Comparison of ENCODE assay signal across 8 cellular contexts in the genomic region with DNA sequence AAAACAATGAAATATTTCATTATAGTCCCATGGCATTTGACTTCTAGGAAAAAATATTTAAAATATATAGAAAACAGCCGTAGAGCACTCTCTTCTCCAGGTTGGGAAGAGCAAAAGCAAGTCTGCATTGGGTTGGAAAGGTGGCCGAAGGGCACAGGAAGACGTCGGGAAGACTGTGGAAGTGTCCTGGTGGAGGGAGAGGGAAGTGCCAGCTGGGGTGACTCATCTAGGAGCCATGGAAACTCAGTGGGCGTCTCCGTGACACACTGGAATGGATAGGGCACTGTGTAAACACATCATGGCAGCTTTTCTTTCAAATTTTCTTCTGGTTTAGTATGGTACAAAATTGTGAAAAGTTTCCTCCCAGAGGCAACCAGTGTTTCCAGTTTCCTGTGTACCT. TPM values are rescaled to one million over a fixed set of nuclear protein-coding genes. Genes with fewer than 3 reads are reported as not detected.
A peak's percentile ranks its signal among the peaks of the same experiment; 100 is the strongest.
DNase-seq lines count a peak whose midpoint lies in the region; TF ChIP-seq lines count a peak whose summit lies in the region.

No MANE protein-coding gene starts in this region.

- H3K4me1 ChIP-seq in thyroid gland = peaks cover 19 to 21% of the 10 kb centered on the region in 2 donors

- H3K27ac ChIP-seq in thyroid gland = peak overlapping the region; percentile 21 to 69 (median 58)

- H3K9me3 ChIP-seq in thyroid gland = no peaks in the 10 kb centered on the region

- H3K27me3 Mint-ChIP-seq in activated naive CD8-positive, alpha-beta T cell = no peaks in the 10 kb centered on the region
- H3K27me3 Mint-ChIP-seq in activated naive CD8-positive, alpha-beta T cell treated with anti-CD3 and anti-CD28 coated beads for 36 hours = no peaks in the 10 kb centered on the region

- H3K9me3 Mint-ChIP-seq in activated naive CD8-positive, alpha-beta T cell (ENCODE audit: low read depth) = no peaks in the 10 kb centered on the region
- no peaks in the 10 kb centered on the region for H3K9me3 Mint-ChIP-seq in activated naive CD8-positive, alpha-beta T cell treated with anti-CD3 and anti-CD28 coated beads for 36 hours

- H3K27ac Mint-ChIP-seq in activated naive CD8-positive, alpha-beta T cell = peak overlapping the region; percentile 43
- no peak overlapping the region for H3K27ac Mint-ChIP-seq in activated naive CD8-positive, alpha-beta T cell treated with anti-CD3 and anti-CD28 coated beads for 36 hours

- peak; percentile 29 to 82 (median 68) for TF ChIP-seq CTCF in thyroid gland (IDR thresholded peaks at IDR 0.05)

- H3K4me1 Mint-ChIP-seq in activated naive CD8-positive, alpha-beta T cell (ENCODE audit: low read depth) = peaks cover 24% of the 10 kb centered on the region
- peaks cover 23% of the 10 kb centered on the region for H3K4me1 Mint-ChIP-seq in activated naive CD8-positive, alpha-beta T cell treated with anti-CD3 and anti-CD28 coated beads for 36 hours

- H3K4me3 Mint-ChIP-seq in activated naive CD8-positive, alpha-beta T cell = no peak overlapping the region
- H3K4me3 Mint-ChIP-seq in activated naive CD8-positive, alpha-beta T cell treated with anti-CD3 and anti-CD28 coated beads for 36 hours = no peak overlapping the region

- 32 to 35% methylated on average over 6 of the region's 6 CpGs for WGBS in thyroid gland, 2 donors

- DNase-seq in activated naive CD8-positive, alpha-beta T cell treated with anti-CD3 and anti-CD28 coated beads for 36 hours = no peak
- peak; percentile 88 for DNase-seq in astrocyte of the hippocampus (ENCODE audit: low read depth, low spot score)
- DNase-seq in islet precursor cell = peak; percentile 87
- peak; percentile 79 to 84 for DNase-seq in thyroid gland
- no peak for DNase-seq in NCI-H146 (lab: John Stamatoyannopoulos, UW)
- DNase-seq in NCI-H1092 treated with DMSO at 0.1 percent for 48 hours (lab: John Stamatoyannopoulos, UW) = no peak
- no peak for DNase-seq in T-helper 1 cell

- H3K27me3 ChIP-seq in thyroid gland = no peaks in the 10 kb centered on the region

- H3K36me3 ChIP-seq in thyroid gland = peaks cover 29 to 34% of the 10 kb centered on the region in 2 donors

- TF ChIP-seq POLR2A in thyroid gland (IDR thresholded peaks at IDR 0.05) = no peak

- H3K36me3 Mint-ChIP-seq in activated naive CD8-positive, alpha-beta T cell = peaks cover 3% of the 10 kb centered on the region
- peaks cover 22% of the 10 kb centered on the region for H3K36me3 Mint-ChIP-seq in activated naive CD8-positive, alpha-beta T cell treated with anti-CD3 and anti-CD28 coated beads for 36 hours

- intact Hi-C loops in thyroid gland (cut with DNase I) = no loop called here

- H3K4me3 ChIP-seq in thyroid gland (replicated peaks in 1 of 3) = no peak overlapping the region

RNA-seq across cellular contexts. Expression of a gene that starts 12.7 kb away (rescaled TPM):
- total RNA-seq in activated naive CD8-positive, alpha-beta T cell treated with anti-CD3 and anti-CD28 coated beads for 36 hours = 10 to 100 TPM; 82.4 TPM
- total RNA-seq in thyroid gland = 100 to 1,000 TPM in 1 of 4 donors, 10 to 100 TPM in 3; 51.6 to 117 (median 69.6) TPM

RNA-seq across cellular contexts. Expression of a gene that starts 17.7 kb away (rescaled TPM):
- 10 to 100 TPM; 79.4 to 83.7 TPM for total RNA-seq in activated naive CD8-positive, alpha-beta T cell treated with anti-CD3 and anti-CD28 coated beads for 36 hours
- total RNA-seq in thyroid gland = 10 to 100 TPM; 46.7 to 76.6 (median 62.2) TPM

RNA-seq across cellular contexts. Expression of a gene that starts 36.7 kb away (rescaled TPM):
- 100 to 1,000 TPM; 193 to 211 TPM for total RNA-seq in activated naive CD8-positive, alpha-beta T cell treated with anti-CD3 and anti-CD28 coated beads for 36 hours
- 10 to 100 TPM; 39.4 to 61.3 (median 45.8) TPM for total RNA-seq in thyroid gland

RNA-seq across cellular contexts. Expression of a gene that starts 37.4 kb away (rescaled TPM):
- 10 to 100 TPM; 72.3 to 74.2 TPM for total RNA-seq in activated naive CD8-positive, alpha-beta T cell treated with anti-CD3 and anti-CD28 coated beads for 36 hours
- total RNA-seq in thyroid gland = 100 to 1,000 TPM; 137 to 356 (median 153) TPM

Comparison
In these comparisons a context has a peak if more than half of its experiments do, and no peak if none do; other contexts are left out.
1. DNase-seq: peak in astrocyte of the hippocampus (single experiment), islet precursor cell (single experiment) and thyroid gland (2 of 2); none in activated naive CD8-positive, alpha-beta T cell treated with anti-CD3 and anti-CD28 coated beads for 36 hours (single experiment), NCI-H146 (single experiment), NCI-H1092 treated with DMSO at 0.1 percent for 48 hours (single experiment) and T-helper 1 cell (0 of 5).